ENCODE assay signal across 20 cellular contexts in genomic region chr10:34658934-34659333, GRCh38.
"Had no signal": no experiment of that assay in that cellular context is flagged by ENCODE, and none has a peak within 500 bp of the region (broad histone marks: within the 10 kb centered on the region; RNA-seq: fewer than 3 reads in every experiment).

No MANE protein-coding gene starts in this region.

- H3K27ac ChIP-seq: adrenal gland, PC-9 had no signal

- H2AFZ ChIP-seq: PC-9 had no signal

- H3K36me3 ChIP-seq: adrenal gland had no signal

- ATAC-seq: activated CD8-positive, alpha-beta T cell treated with anti-CD3 and anti-CD28 coated beads, Interleukin-2, amount 10 ng/mL, durations not matched to agents 7 days and 5 days had no signal

- H3K4me2 ChIP-seq: PC-9 had no signal

- H3K27me3 ChIP-seq: adrenal gland had no signal

- H3K9me3 ChIP-seq: adrenal gland had no signal

- H3K4me3 ChIP-seq: adrenal gland, PC-9 had no signal

- DNase-seq: activated CD4-positive, alpha-beta T cell treated with anti-CD3 and anti-CD28 coated beads for 48 hours; activated CD4-positive, alpha-beta T cell treated with anti-CD3 and anti-CD28 coated beads, Interleukin-2, amount 50 U/mL, for 4 hours; activated CD4-positive, CD25-positive, alpha-beta regulatory T cell treated with anti-CD3 and anti-CD28 coated beads, Interleukin-2, amount 50 U/mL, for 72 hours; activated CD8-positive, alpha-beta memory T cell treated with anti-CD3 and anti-CD28 coated beads, Interleukin-2, amount 50 U/mL, for 48 hours; activated CD8-positive, alpha-beta T cell treated with anti-CD3 and anti-CD28 coated beads, Interleukin-2, amount 10 ng/mL, durations not matched to agents 7 days and 5 days; activated naive CD4-positive, alpha-beta T cell treated with anti-CD3 and anti-CD28 coated beads, Interleukin-2, amount 50 U/mL, for 16 hours; activated naive CD8-positive, alpha-beta T cell treated with anti-CD3 and anti-CD28 coated beads, Interleukin-2, amount 10 ng/mL, durations not matched to agents 7 days and 5 days; activated T-cell treated with anti-CD3 and anti-CD28 coated beads, Interleukin-2, amount 50 U/mL, for 1 hour; adrenal gland; anterior cingulate cortex; KG1; NCI-H1048; NCI-H146; NCI-H187 treated with DMSO at 0.1 percent for 48 hours; NCI-H2081 treated with DMSO at 0.1 percent for 48 hours; NCI-H226; NCI-H526 treated with DMSO at 0.1 percent for 48 hours; PC-9; SHP77 treated with DMSO at 0.1 percent for 48 hours; T-helper 9 cell had no signal
